Comparison of ENCODE assay signal across 19 cellular contexts in the genomic region with DNA sequence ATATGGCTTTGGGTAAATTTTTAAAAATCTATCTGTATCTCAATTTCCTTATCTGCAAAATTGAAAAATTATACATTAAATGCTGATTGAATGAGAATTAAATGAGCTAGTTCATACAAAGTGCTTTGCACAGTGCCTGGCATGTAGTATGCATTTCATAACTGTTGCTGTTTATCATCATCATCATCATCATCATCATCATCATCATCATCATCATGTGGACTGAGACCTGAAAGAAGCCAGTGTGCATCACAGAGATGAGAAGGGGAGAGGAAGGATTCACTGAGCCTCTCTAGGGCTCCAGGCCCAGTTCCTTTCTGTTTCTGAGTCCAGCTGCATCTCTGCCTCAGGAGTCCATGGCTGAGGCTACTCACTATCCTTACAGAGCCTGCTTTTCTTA. TPM values are rescaled to one million over a fixed set of nuclear protein-coding genes. Genes with fewer than 3 reads are reported as not detected.
DNase-seq lines count a peak whose midpoint lies in the region; ATAC-seq and TF ChIP-seq lines count a peak whose summit lies in the region.
"Had no signal": no experiment of that assay in that cellular context is flagged by ENCODE, and none has a peak within 500 bp of the region (broad histone marks: within the 10 kb centered on the region; RNA-seq: fewer than 3 reads in every experiment).

No MANE protein-coding gene starts in this region.

- TF ChIP-seq POLR2A in esophagus squamous epithelium (IDR thresholded peaks at IDR 0.05): no peak

- no peak overlapping the region for H3K4me3 ChIP-seq in esophagus squamous epithelium
- H3K4me3 ChIP-seq: BLaER1 treated with 17β-estradiol and CSF1 and Interleukin-3, amounts not matched to agents 10 nM and 100 nM; GM12878; HAP-1 had no signal

- peak; percentile 5 for DNase-seq in Ammon's horn (ENCODE audit: low spot score)
- DNase-seq in pons (ENCODE audit: low spot score): peak; percentile 35
- DNase-seq in esophagus squamous epithelium (lab: John Stamatoyannopoulos, UW): no peak
- DNase-seq in ecto neural progenitor cell (ENCODE audit: low spot score): no peak
- DNase-seq: BE2C; CD4-positive, alpha-beta T cell; CD8-positive, alpha-beta memory T cell; DMS 273 treated with DMSO at 0.1 percent for 48 hours; DMS79; EL; GDM1; GOT3 had no signal

- no peaks in the 10 kb centered on the region for H3K9me3 ChIP-seq in esophagus squamous epithelium
- H3K9me3 ChIP-seq: BE2C, HAP-1 had no signal

- no peak for TF ChIP-seq CTCF in esophagus squamous epithelium (IDR thresholded peaks at IDR 0.05)

- no peaks in the 10 kb centered on the region for H3K36me3 ChIP-seq in esophagus squamous epithelium
- H3K36me3 ChIP-seq: BE2C; BLaER1 treated with 17β-estradiol and CSF1 and Interleukin-3, amounts not matched to agents 10 nM and 100 nM; HAP-1 had no signal

- H3K27me3 ChIP-seq in esophagus squamous epithelium: peaks cover 0 to 6% (median 0%) of the 10 kb centered on the region in 4 donors
- H3K27me3 ChIP-seq: BE2C; BLaER1 treated with 17β-estradiol and CSF1 and Interleukin-3, amounts not matched to agents 10 nM and 100 nM had no signal

- H3K27ac ChIP-seq in angular gyrus (ENCODE audit: low read depth, low read length): peak overlapping the region; percentile 43
- peak overlapping the region; percentile 88 for H3K27ac ChIP-seq in temporal lobe (ENCODE audit: low read depth, low read length)
- H3K27ac ChIP-seq in esophagus squamous epithelium: no peak overlapping the region
- H3K27ac ChIP-seq: BLaER1 treated with 17β-estradiol and CSF1 and Interleukin-3, amounts not matched to agents 10 nM and 100 nM had no signal

- no peaks in the 10 kb centered on the region for H3K4me1 ChIP-seq in esophagus squamous epithelium
- H3K4me1 ChIP-seq: BE2C had no signal

- ATAC-seq in GM18520 (IDR thresholded peaks at IDR 0.05; ENCODE audit: unreplicated experiment): no peak
- ATAC-seq: GM12878 had no signal

- intact Hi-C loops in esophagus squamous epithelium (cut with DNase I): no loop called here

RNA-seq across cellular contexts. Expression of a gene that starts 6.9 kb away (rescaled TPM):
- total RNA-seq in temporal lobe (36.9 TPM), esophagus squamous epithelium (10 to 100 TPM; 12.4 to 28.8 (median 15.3) TPM)

RNA-seq across cellular contexts. Expression of a gene that starts 45.4 kb away (rescaled TPM):
- total RNA-seq in temporal lobe: not detected
- total RNA-seq in esophagus squamous epithelium: not detected
- total RNA-seq: A172; CD4-positive, alpha-beta T cell; CD8-positive, alpha-beta memory T cell had no signal

Comparison
In these comparisons a context has a peak if more than half of its experiments do, and no peak if none do; other contexts are left out.
1. DNase-seq: peak in Ammon's horn (single experiment) and pons (single experiment); none in esophagus squamous epithelium (single experiment) and ecto neural progenitor cell (single experiment).
2. H3K27ac ChIP-seq: peak in angular gyrus (single experiment) and temporal lobe (single experiment); none in esophagus squamous epithelium (0 of 4).